ENCODE assay signal across 8 cellular contexts in the genomic region with DNA sequence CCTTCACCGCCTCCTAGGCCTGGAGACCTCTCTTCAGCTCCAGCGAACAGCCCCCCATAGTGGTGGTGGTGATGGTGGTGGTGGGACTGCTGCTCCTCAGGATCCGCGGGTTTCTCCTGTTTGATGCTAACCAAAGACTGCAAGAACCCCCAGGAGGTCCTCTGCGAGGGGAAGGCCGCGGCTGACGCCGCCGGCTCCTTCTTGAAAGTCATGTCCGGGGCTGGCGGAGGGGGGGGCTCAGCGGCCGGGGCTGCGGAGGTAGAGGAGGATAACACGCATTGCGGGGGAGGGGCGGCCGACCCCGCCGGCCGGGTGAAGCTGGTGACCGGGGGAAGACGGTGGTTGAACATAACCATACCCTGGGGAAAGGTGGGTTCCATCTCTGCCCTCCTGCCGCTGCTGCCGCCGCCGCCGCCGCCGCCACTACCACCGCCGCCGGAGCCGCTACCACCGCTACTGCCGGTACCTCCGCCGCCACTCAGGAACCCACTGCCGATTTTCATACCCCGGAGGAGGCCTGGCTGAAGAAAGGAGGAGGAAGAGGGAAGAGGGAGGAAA. TPM values are rescaled to one million over a fixed set of nuclear protein-coding genes. Genes with fewer than 3 reads are reported as not detected.
DNase-seq lines count a peak whose midpoint lies in the region; ATAC-seq and TF ChIP-seq lines count a peak whose summit lies in the region.

No MANE protein-coding gene starts in this region.

- TF ChIP-seq CTCF in WTC11 (IDR thresholded peaks at IDR 0.05): no peak

- H3K27ac Mint-ChIP-seq in WTC11: peak overlapping the region; percentile 13

- H3K27me3 ChIP-seq in ectodermal cell (ENCODE audit: control insufficient read depth, insufficient read depth, low read length, poor library complexity, severe bottlenecking): no peaks in the 10 kb centered on the region
- H3K27me3 ChIP-seq in mononuclear cell (ENCODE audit: insufficient read depth, low read length): no peaks in the 10 kb centered on the region

- ATAC-seq in HG03095 (IDR thresholded peaks at IDR 0.05; ENCODE audit: unreplicated experiment) (peak; percentile 21), WTC11 (no peak)

- no peaks in the 10 kb centered on the region for H3K9me3 Mint-ChIP-seq in WTC11

- no peaks in the 10 kb centered on the region for H3K27me3 Mint-ChIP-seq in WTC11 (ENCODE audit: low read depth)

- DNase-seq in activated CD8-positive, alpha-beta memory T cell treated with anti-CD3 and anti-CD28 coated beads for 48 hours (ENCODE audit: low read depth in 2 of 3, low spot score in 2 of 3): peak; percentile 6 to 19 (median 9)
- no peak for DNase-seq in activated CD8-positive, alpha-beta memory T cell treated with anti-CD3 and anti-CD28 coated beads for 24 hours
- DNase-seq in WTC11 (ENCODE audit: low spot score) (peak; percentile 61), NCI-H2171 (lab: John Stamatoyannopoulos, UW) (no peak)
- peak; percentile 19 for DNase-seq in stimulated activated CD8-positive, alpha-beta memory T cell treated with anti-CD3 and anti-CD28 coated beads, Interleukin-7, amount 100 ng/mL, for 24 hours (ENCODE audit: low read depth)

- peaks cover 12% of the 10 kb centered on the region for H3K36me3 ChIP-seq in ectodermal cell (ENCODE audit: control insufficient read depth, insufficient read depth, low read length)

- no peaks in the 10 kb centered on the region for H3K9me3 ChIP-seq in ectodermal cell (ENCODE audit: control insufficient read depth, low read length)
- H3K9me3 ChIP-seq in mononuclear cell (ENCODE audit: low read depth, low read length): no peaks in the 10 kb centered on the region

- WGBS in ectodermal cell, 2 experiments: 1% methylated on average over 36 to 41 of the region's 41 CpGs

- POLR2A ChIA-PET in WTC11 (lab: Charles Lee): interaction anchor here (1.0 to 1.2 kb wide), 2 partner anchors 44 to 45 kb away, joined by 4 to 5 read pairs; no protein-coding TSS in a partner anchor

- H3K4me3 ChIP-seq in ectodermal cell (ENCODE audit: insufficient read depth, low read depth, low read length): peak overlapping the region; percentile 72
- peak overlapping the region; percentile 91 for H3K4me3 ChIP-seq in mononuclear cell (ENCODE audit: low read length)

- H3K4me1 Mint-ChIP-seq in WTC11: peaks cover 63% of the 10 kb centered on the region

- H3K4me1 ChIP-seq in ectodermal cell (ENCODE audit: control insufficient read depth, insufficient read depth, low read length) (peaks cover 13% of the 10 kb centered on the region), mononuclear cell (ENCODE audit: insufficient read depth, low read length) (peaks cover 47% of the 10 kb centered on the region)

- peak overlapping the region; percentile 97 for H3K4me3 Mint-ChIP-seq in WTC11

- CTCF ChIA-PET in WTC11 (lab: Charles Lee): interaction anchor here (0.6 to 1.1 kb wide), 2 partner anchors 103 to 119 kb away, joined by 3 to 4 read pairs; no protein-coding TSS in a partner anchor

- no peak overlapping the region for H3K27ac ChIP-seq in ectodermal cell (ENCODE audit: insufficient read depth, low read depth, low read length, poor library complexity, severe bottlenecking)

- H3K36me3 Mint-ChIP-seq in WTC11: peaks cover 48% of the 10 kb centered on the region

TF ChIP-seq in WTC11, 78 proteins besides CTCF, POLR2A, EP300 and RAD21:
- TF ChIP-seq NFATC4 (CRISPR knock-in tag; IDR thresholded peaks at IDR 0.05) (no peak), FOXP1 (CRISPR knock-in tag; IDR thresholded peaks at IDR 0.05; ENCODE audit: borderline replicate concordance) (peak; percentile 38; the same call in 1 of the 2 replicates)

RNA-seq across cellular contexts. Expression of gene ZNF281, which starts 0.6 kb away (rescaled TPM):
- total RNA-seq in WTC11 (2021) (47.7 to 49.6 TPM (median 49.3 TPM) in 3 replicates), mononuclear cell (67.5 TPM)
- 42.9 TPM for polyA plus RNA-seq in ectodermal cell (2013, experiment 1 of 4)
- 46.7 TPM for polyA plus RNA-seq in ectodermal cell (2013, experiment 2 of 4)
- polyA plus RNA-seq in ectodermal cell (2013, experiment 3 of 4): 41.6 TPM
- polyA plus RNA-seq in ectodermal cell (2013, experiment 4 of 4): 43.9 TPM

Comparison
In these comparisons a context has a peak if more than half of its experiments do, and no peak if none do; other contexts are left out.
1. DNase-seq: peak in activated CD8-positive, alpha-beta memory T cell treated with anti-CD3 and anti-CD28 coated beads for 48 hours (3 of 3), WTC11 (single experiment) and stimulated activated CD8-positive, alpha-beta memory T cell treated with anti-CD3 and anti-CD28 coated beads, Interleukin-7, amount 100 ng/mL, for 24 hours (single experiment); none in activated CD8-positive, alpha-beta memory T cell treated with anti-CD3 and anti-CD28 coated beads for 24 hours (single experiment) and NCI-H2171 (single experiment).